ENCODE assay signal across 1 cellular context in the genomic region with DNA sequence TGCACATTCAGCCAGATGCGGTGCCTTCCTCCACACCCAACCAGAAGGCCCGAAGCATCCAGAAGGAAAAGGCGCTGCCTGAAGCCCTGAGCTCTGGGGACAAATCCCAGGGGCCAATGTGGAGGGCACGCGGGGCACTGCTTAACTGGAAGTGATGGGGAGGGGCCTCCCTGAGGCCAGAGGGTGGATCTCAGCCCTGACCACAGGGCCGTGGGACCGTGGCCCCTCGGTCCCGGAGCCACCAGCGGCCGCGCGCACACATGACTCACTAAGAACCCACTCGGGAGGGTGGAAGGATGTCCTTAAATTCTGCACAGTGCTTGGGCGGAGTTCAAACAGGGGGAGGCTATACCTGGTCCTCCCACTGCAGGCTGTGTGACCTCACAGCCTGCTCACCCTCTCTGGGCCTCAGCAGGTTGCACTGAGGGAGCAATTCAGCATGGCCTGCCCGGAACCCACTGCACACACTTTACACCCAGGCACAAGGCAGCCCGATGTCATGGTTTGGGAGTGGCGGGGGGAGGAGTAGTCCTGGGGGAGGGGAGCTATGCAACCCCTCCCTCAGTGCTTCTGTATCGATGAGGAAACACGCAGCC.
TF ChIP-seq lines count a peak whose summit lies in the region.

No MANE protein-coding gene starts in this region.

TF ChIP-seq in HCT116, 20 proteins besides CTCF, POLR2A, EP300 and RAD21 (continued from another document):
- TF ChIP-seq, protein P1, sequence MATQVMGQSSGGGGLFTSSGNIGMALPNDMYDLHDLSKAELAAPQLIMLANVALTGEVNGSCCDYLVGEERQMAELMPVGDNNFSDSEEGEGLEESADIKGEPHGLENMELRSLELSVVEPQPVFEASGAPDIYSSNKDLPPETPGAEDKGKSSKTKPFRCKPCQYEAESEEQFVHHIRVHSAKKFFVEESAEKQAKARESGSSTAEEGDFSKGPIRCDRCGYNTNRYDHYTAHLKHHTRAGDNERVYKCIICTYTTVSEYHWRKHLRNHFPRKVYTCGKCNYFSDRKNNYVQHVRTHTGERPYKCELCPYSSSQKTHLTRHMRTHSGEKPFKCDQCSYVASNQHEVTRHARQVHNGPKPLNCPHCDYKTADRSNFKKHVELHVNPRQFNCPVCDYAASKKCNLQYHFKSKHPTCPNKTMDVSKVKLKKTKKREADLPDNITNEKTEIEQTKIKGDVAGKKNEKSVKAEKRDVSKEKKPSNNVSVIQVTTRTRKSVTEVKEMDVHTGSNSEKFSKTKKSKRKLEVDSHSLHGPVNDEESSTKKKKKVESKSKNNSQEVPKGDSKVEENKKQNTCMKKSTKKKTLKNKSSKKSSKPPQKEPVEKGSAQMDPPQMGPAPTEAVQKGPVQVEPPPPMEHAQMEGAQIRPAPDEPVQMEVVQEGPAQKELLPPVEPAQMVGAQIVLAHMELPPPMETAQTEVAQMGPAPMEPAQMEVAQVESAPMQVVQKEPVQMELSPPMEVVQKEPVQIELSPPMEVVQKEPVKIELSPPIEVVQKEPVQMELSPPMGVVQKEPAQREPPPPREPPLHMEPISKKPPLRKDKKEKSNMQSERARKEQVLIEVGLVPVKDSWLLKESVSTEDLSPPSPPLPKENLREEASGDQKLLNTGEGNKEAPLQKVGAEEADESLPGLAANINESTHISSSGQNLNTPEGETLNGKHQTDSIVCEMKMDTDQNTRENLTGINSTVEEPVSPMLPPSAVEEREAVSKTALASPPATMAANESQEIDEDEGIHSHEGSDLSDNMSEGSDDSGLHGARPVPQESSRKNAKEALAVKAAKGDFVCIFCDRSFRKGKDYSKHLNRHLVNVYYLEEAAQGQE (IDR thresholded peaks at IDR 0.05; ENCODE audit: low read depth): no peak
- TF ChIP-seq ZFX (IDR thresholded peaks at IDR 0.05) (no peak), ELF1 (IDR thresholded peaks at IDR 0.05; ENCODE audit: borderline replicate concordance, low read depth) (no peak), FOSL1 (IDR thresholded peaks at IDR 0.05; ENCODE audit: low read depth) (no peak), SIN3A (IDR thresholded peaks at IDR 0.05; ENCODE audit: low read depth) (no peak), YY1 (IDR thresholded peaks at IDR 0.05; ENCODE audit: extremely low read depth, insufficient replicate concordance, low read depth, low read length) (no peak)
